ENCODE assay signal across 1 cellular context in the genomic region with DNA sequence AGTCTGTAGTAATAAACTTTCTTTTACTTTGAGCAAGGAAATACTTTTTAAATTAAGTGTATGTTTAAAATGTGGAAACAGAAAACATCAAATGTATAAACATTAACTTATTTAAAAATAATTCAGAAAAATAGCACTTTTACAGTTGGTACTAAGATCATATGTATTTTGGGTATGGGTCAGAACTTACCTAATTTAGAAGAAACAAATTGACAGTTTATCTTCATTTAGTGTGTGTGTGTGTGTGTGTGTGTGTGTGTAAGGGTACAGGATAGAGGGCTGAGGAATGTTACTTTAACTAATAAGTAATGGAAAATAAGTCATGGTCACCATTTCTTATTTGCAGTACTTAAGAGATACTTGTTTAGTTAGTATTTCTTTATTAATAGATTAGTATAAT.
A peak's percentile ranks its signal among the peaks of the same experiment; 100 is the strongest.
TF ChIP-seq lines count a peak whose summit lies in the region.

No MANE protein-coding gene starts in this region.

TF ChIP-seq in K562, 482 proteins besides CTCF, POLR2A, EP300 and RAD21 (continued from another document):
- TF ChIP-seq, protein P1, sequence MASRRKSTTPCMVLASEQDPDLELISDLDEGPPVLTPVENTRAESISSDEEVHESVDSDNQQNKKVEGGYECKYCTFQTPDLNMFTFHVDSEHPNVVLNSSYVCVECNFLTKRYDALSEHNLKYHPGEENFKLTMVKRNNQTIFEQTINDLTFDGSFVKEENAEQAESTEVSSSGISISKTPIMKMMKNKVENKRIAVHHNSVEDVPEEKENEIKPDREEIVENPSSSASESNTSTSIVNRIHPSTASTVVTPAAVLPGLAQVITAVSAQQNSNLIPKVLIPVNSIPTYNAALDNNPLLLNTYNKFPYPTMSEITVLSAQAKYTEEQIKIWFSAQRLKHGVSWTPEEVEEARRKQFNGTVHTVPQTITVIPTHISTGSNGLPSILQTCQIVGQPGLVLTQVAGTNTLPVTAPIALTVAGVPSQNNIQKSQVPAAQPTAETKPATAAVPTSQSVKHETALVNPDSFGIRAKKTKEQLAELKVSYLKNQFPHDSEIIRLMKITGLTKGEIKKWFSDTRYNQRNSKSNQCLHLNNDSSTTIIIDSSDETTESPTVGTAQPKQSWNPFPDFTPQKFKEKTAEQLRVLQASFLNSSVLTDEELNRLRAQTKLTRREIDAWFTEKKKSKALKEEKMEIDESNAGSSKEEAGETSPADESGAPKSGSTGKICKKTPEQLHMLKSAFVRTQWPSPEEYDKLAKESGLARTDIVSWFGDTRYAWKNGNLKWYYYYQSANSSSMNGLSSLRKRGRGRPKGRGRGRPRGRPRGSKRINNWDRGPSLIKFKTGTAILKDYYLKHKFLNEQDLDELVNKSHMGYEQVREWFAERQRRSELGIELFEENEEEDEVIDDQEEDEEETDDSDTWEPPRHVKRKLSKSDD (conservative IDR thresholded peaks at IDR 0.05; ENCODE audit: low read length), result no peak
- TF ChIP-seq SNIP1 (IDR thresholded peaks at IDR 0.05; ENCODE audit: low read depth) (no peak), DACH1 (IDR thresholded peaks at IDR 0.05; ENCODE audit: partially characterized antibody) (peak; percentile 54), THRAP3 (IDR thresholded peaks at IDR 0.05; ENCODE audit: borderline replicate concordance) (peak; percentile 76; the same call in 1 of the 2 replicates), FOXK2 (conservative IDR thresholded peaks at IDR 0.05 in 1 of 2, IDR thresholded peaks at IDR 0.05 in 1 of 2; ENCODE audit: low read depth in 2 of 2) (0 out of 4 replicates have a peak, but pooled peaks of 1 of the 2 experiments have one; percentile 5)
